In the genomic region with DNA sequence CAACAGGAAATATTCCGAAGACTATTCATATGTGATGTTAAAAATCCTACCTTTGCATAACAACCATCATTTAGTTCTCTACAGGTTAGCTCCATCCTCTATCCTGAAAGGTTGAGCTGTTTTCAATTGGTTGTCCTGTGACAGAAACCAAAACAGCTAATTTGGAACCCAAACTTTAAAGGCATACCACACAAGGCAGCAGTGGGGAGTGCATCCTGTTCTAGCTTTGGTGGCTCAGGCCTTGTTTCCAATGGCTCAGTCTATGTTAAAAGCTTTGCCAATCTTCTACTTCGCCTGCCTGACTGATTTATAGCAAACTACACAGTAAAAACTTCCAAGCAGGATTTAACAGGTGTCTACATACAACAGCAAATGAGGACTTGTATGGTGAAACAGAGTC, we compare ENCODE assay signal across 20 cellular contexts. TPM values are rescaled to one million over a fixed set of nuclear protein-coding genes. Genes with fewer than 3 reads are reported as not detected.
A peak's percentile ranks its signal among the peaks of the same experiment; 100 is the strongest.
DNase-seq lines count a peak whose midpoint lies in the region; ATAC-seq and TF ChIP-seq lines count a peak whose summit lies in the region.
"Had no signal": no experiment of that assay in that cellular context is flagged by ENCODE, and none has a peak within 500 bp of the region (broad histone marks: within the 10 kb centered on the region; RNA-seq: fewer than 3 reads in every experiment).

No MANE protein-coding gene starts in this region.

- POLR2A ChIA-PET in CD4-positive, alpha-beta T cell (lab: Charles Lee): interaction anchor here (1.0 to 4.6 kb wide), 4 partner anchors 9 to 46 kb away, joined by 3 to 60 read pairs (median 15); no protein-coding TSS in a partner anchor

- H3K36me3 ChIP-seq in GM06990 (ENCODE audit: control insufficient read depth, insufficient read depth, low read length): peaks cover 7% of the 10 kb centered on the region
- H3K36me3 ChIP-seq: HAP-1 had no signal

- CTCF ChIA-PET in CD4-positive, alpha-beta T cell (lab: Charles Lee): interaction anchor here (2.5 kb wide), 1 partner anchor 15 kb away, joined by 10 read pairs; no protein-coding TSS in a partner anchor

- no peak overlapping the region for H3K27ac Mint-ChIP-seq in CD4-positive, alpha-beta T cell
- peak overlapping the region; percentile 67 for H3K27ac Mint-ChIP-seq in central memory CD8-positive, alpha-beta T cell (ENCODE audit: low read depth)
- H3K27ac Mint-ChIP-seq: brain had no signal

- H3K9me3 ChIP-seq in CD4-positive, alpha-beta T cell (ENCODE audit: control insufficient read depth, low read length): peaks cover 6% of the 10 kb centered on the region
- H3K9me3 ChIP-seq: HAP-1, psoas muscle, testis had no signal

- peak overlapping the region; percentile 71 for H3K4me3 ChIP-seq in GM06990 (replicated peaks; ENCODE audit: low read depth, low read length)
- H3K4me3 ChIP-seq: HAP-1, psoas muscle, testis had no signal

- H3K27ac ChIP-seq in CD4-positive, alpha-beta T cell (ENCODE audit: low read depth, low read length): peak overlapping the region; percentile 15
- H3K27ac ChIP-seq: psoas muscle, testis had no signal

- no peak for ATAC-seq in CD4-positive, alpha-beta T cell (ENCODE audit: poor library complexity)
- peak; percentile 11 for ATAC-seq in GM21447 (IDR thresholded peaks at IDR 0.05; ENCODE audit: unreplicated experiment)
- ATAC-seq in central memory CD8-positive, alpha-beta T cell (replicated peaks; ENCODE audit: extremely low read depth, poor library complexity, severe bottlenecking): no peak
- no peak for ATAC-seq in HG03565 (IDR thresholded peaks at IDR 0.05; ENCODE audit: unreplicated experiment)
- ATAC-seq: psoas muscle, Right ventricle myocardium inferior had no signal

- H3K4me3 Mint-ChIP-seq in CD4-positive, alpha-beta T cell: no peak overlapping the region
- H3K4me3 Mint-ChIP-seq in central memory CD8-positive, alpha-beta T cell: peak overlapping the region; percentile 75
- H3K4me3 Mint-ChIP-seq: brain, neural crest cell had no signal

- intact Hi-C loops in CD4-positive, alpha-beta T cell (cut with DNase I, micrococcal nuclease): loop anchor here in 1 of 2 experiments (5.0 kb wide), 1 partner anchor 42 kb away; no protein-coding TSS in a partner anchor

- TF ChIP-seq CTCF in CD4-positive, alpha-beta T cell (IDR thresholded peaks at IDR 0.05): no peak
- no peak for TF ChIP-seq CTCF in GM06990 (IDR thresholded peaks at IDR 0.05; ENCODE audit: insufficient read depth, low read length, poor library complexity, severe bottlenecking)

- H3K27me3 ChIP-seq in CD4-positive, alpha-beta T cell (ENCODE audit: control insufficient read depth, insufficient read depth, low read length): no peaks in the 10 kb centered on the region
- H3K27me3 ChIP-seq in GM06990 (replicated peaks; ENCODE audit: control insufficient read depth, insufficient read depth, low read length): no peaks in the 10 kb centered on the region
- H3K27me3 ChIP-seq: testis had no signal

- DNase-seq in CD4-positive, alpha-beta T cell: no peak
- no peak for DNase-seq in GM06990 (ENCODE audit: extremely low read depth, insufficient read length)
- DNase-seq in central memory CD8-positive, alpha-beta T cell (ENCODE audit: low spot score in 2 of 2): no peak
- no peak for DNase-seq in kidney tubule cell (ENCODE audit: low spot score)
- no peak for DNase-seq in anterior cingulate cortex (lab: John Stamatoyannopoulos, UW)
- DNase-seq in NOMO-1 treated with dmso at 0.1 percent for 144 hours (lab: John Stamatoyannopoulos, UW; ENCODE audit: unreplicated experiment): no peak
- DNase-seq: activated gamma-delta T cell; EL; MV-4-11; NCI-H2029 treated with DMSO at 0.1 percent for 48 hours; NCI-H510A treated with DMSO at 0.1 percent for 48 hours; psoas muscle; stimulated activated CD4-positive, alpha-beta T cell treated with anti-CD3 and anti-CD28 coated beads, Interleukin-4, amount 100 ng/mL, for 4 hours; testis had no signal

- H3K36me3 Mint-ChIP-seq in CD4-positive, alpha-beta T cell (ENCODE audit: low read depth): peaks cover 86% of the 10 kb centered on the region
- peaks cover 7% of the 10 kb centered on the region for H3K36me3 Mint-ChIP-seq in central memory CD8-positive, alpha-beta T cell (ENCODE audit: insufficient read depth)
- H3K36me3 Mint-ChIP-seq: brain had no signal

- H3K27me3 Mint-ChIP-seq in CD4-positive, alpha-beta T cell: no peaks in the 10 kb centered on the region
- H3K27me3 Mint-ChIP-seq in central memory CD8-positive, alpha-beta T cell: no peaks in the 10 kb centered on the region
- H3K27me3 Mint-ChIP-seq: brain had no signal

- peaks cover 10% of the 10 kb centered on the region for H3K9me3 Mint-ChIP-seq in CD4-positive, alpha-beta T cell
- H3K9me3 Mint-ChIP-seq in central memory CD8-positive, alpha-beta T cell: peaks cover 9% of the 10 kb centered on the region

- no peaks in the 10 kb centered on the region for H3K4me1 Mint-ChIP-seq in CD4-positive, alpha-beta T cell (ENCODE audit: low read depth)
- H3K4me1 Mint-ChIP-seq in central memory CD8-positive, alpha-beta T cell: peaks cover 38% of the 10 kb centered on the region
- H3K4me1 Mint-ChIP-seq: brain, neural crest cell had no signal

RNA-seq across cellular contexts. Expression of gene CD226, which starts 3.2 kb away (rescaled TPM):
- total RNA-seq in CD4-positive, alpha-beta T cell: 10 to 100 TPM; 74.0 to 74.8 TPM
